11 cellular contexts compared by ENCODE assay signal in genomic region chr20:63224272-63225081, GRCh38. TPM values are rescaled to one million over a fixed set of nuclear protein-coding genes. Genes with fewer than 3 reads are reported as not detected.
DNase-seq lines count a peak whose midpoint lies in the region; ATAC-seq, FAIRE-seq and TF ChIP-seq lines count a peak whose summit lies in the region.
"Had no signal": no experiment of that assay in that cellular context is flagged by ENCODE, and none has a peak within 500 bp of the region (broad histone marks: within the 10 kb centered on the region; RNA-seq: fewer than 3 reads in every experiment).

No MANE protein-coding gene starts in this region.

- FAIRE-seq in urothelium cell line (lab: Jason Lieb, UNC): peak; percentile 98
- FAIRE-seq: islet of Langerhans had no signal

- peak; percentile 39 for TF ChIP-seq CTCF in left ventricle myocardium inferior (IDR thresholded peaks at IDR 0.05; ENCODE audit: borderline replicate concordance)

- H3K27ac ChIP-seq in left ventricle myocardium inferior (replicated peaks): no peak overlapping the region

- H3K27ac Mint-ChIP-seq in stimulated activated naive CD8-positive, alpha-beta T cell treated with anti-CD3 and anti-CD28 coated beads, Interleukin-15, amount 100 ng/mL, for 72 hours: no peak overlapping the region
- H3K27ac Mint-ChIP-seq: stimulated activated naive CD8-positive, alpha-beta T cell treated with anti-CD3 and anti-CD28 coated beads, Interleukin-15, Interleukin-2, amounts not matched to agents 100 ng/mL and 50 ng/mL, for 24 hours had no signal

- no peak for ATAC-seq in stimulated activated naive CD8-positive, alpha-beta T cell treated with anti-CD3 and anti-CD28 coated beads, Interleukin-15, amount 100 ng/mL, for 72 hours

- H3K27me3 Mint-ChIP-seq in stimulated activated naive CD8-positive, alpha-beta T cell treated with anti-CD3 and anti-CD28 coated beads, Interleukin-15, amount 100 ng/mL, for 72 hours: peaks cover 13% of the 10 kb centered on the region

- H3K4me3 ChIP-seq in left ventricle myocardium inferior: no peak overlapping the region

- no peaks in the 10 kb centered on the region for H3K4me1 Mint-ChIP-seq in stimulated activated naive CD8-positive, alpha-beta T cell treated with anti-CD3 and anti-CD28 coated beads, Interleukin-15, amount 100 ng/mL, for 72 hours

- no peaks in the 10 kb centered on the region for H3K36me3 ChIP-seq in left ventricle myocardium inferior

- DNase-seq in NCI-H82 (lab: John Stamatoyannopoulos, UW) (peak; percentile 42), NCI-H82 treated with DMSO at 0.1 percent for 48 hours (lab: John Stamatoyannopoulos, UW; ENCODE audit: unreplicated experiment) (no peak), SK-N-DZ (ENCODE audit: low spot score) (peak; percentile 74), left ventricle myocardium inferior (peak; percentile 60), urothelium cell line (ENCODE audit: low spot score) (peak; percentile 97), posterior vena cava (ENCODE audit: low spot score) (no peak)
- no peak for DNase-seq in stimulated activated CD4-positive, alpha-beta T cell treated with anti-CD3 and anti-CD28 coated beads, Interleukin-1b, Interleukin-23, amount 100 ng/mL, for 48 hours
- DNase-seq in stimulated activated naive CD8-positive, alpha-beta T cell treated with anti-CD3 and anti-CD28 coated beads, Interleukin-15, amount 100 ng/mL, for 72 hours: no peak

- H3K9me3 ChIP-seq in left ventricle myocardium inferior (replicated peaks): no peaks in the 10 kb centered on the region
- H3K9me3 ChIP-seq: Caco-2 had no signal

- no peaks in the 10 kb centered on the region for H3K9me3 Mint-ChIP-seq in stimulated activated naive CD8-positive, alpha-beta T cell treated with anti-CD3 and anti-CD28 coated beads, Interleukin-15, amount 100 ng/mL, for 72 hours
- H3K9me3 Mint-ChIP-seq: stimulated activated naive CD8-positive, alpha-beta T cell treated with anti-CD3 and anti-CD28 coated beads, Interleukin-15, Interleukin-2, amounts not matched to agents 100 ng/mL and 50 ng/mL, for 24 hours had no signal

- H3K4me1 ChIP-seq in left ventricle myocardium inferior: peaks cover 10% of the 10 kb centered on the region

- no peak overlapping the region for H3K4me3 Mint-ChIP-seq in stimulated activated naive CD8-positive, alpha-beta T cell treated with anti-CD3 and anti-CD28 coated beads, Interleukin-15, amount 100 ng/mL, for 72 hours
- H3K4me3 Mint-ChIP-seq: stimulated activated naive CD8-positive, alpha-beta T cell treated with anti-CD3 and anti-CD28 coated beads, Interleukin-15, Interleukin-2, amounts not matched to agents 100 ng/mL and 50 ng/mL, for 24 hours had no signal

- intact Hi-C loops in left ventricle myocardium inferior (cut with micrococcal nuclease): no loop called here
- intact Hi-C loops in posterior vena cava (cut with DNase I): no loop called here

- peaks cover 34% of the 10 kb centered on the region for H3K27me3 ChIP-seq in left ventricle myocardium inferior (ENCODE audit: low read depth)

RNA-seq across cellular contexts. Expression of gene YTHDF1, which starts 8.5 kb away (rescaled TPM):
- polyA plus RNA-seq in SK-N-DZ (2014; cell fraction: cytosol; rRNA removed): 41.9 and 44.5 TPM in 2 replicates
- polyA plus RNA-seq in SK-N-DZ (2014; cell fraction: nucleus; rRNA removed): 34.4 and 56.3 TPM in 2 replicates
- total RNA-seq in left ventricle myocardium inferior (22.2 TPM), posterior vena cava (10 to 100 TPM; 25.2 to 25.7 TPM)

RNA-seq across cellular contexts. Expression of gene BIRC7, which starts 11.2 kb away (rescaled TPM):
- polyA plus RNA-seq in SK-N-DZ (2014; cell fraction: cytosol; rRNA removed): 0.28 TPM in 1 of 2 replicates, not detected in the other
- 1.8 and 2.2 TPM in 2 replicates for polyA plus RNA-seq in SK-N-DZ (2014; cell fraction: nucleus; rRNA removed)
- total RNA-seq in left ventricle myocardium inferior (0.27 TPM), posterior vena cava (not detected)

RNA-seq across cellular contexts. Expression of gene NKAIN4, which starts 29.8 kb away (rescaled TPM):
- polyA plus RNA-seq in SK-N-DZ (2014; cell fraction: cytosol; rRNA removed): 0.70 and 0.74 TPM in 2 replicates
- 1.7 TPM in 1 of 2 replicates, not detected in the other for polyA plus RNA-seq in SK-N-DZ (2014; cell fraction: nucleus; rRNA removed)
- not detected for total RNA-seq in left ventricle myocardium inferior
- not detected for total RNA-seq in posterior vena cava

RNA-seq across cellular contexts. Expression of gene ARFGAP1, which starts 48.1 kb away (rescaled TPM):
- polyA plus RNA-seq in SK-N-DZ (2014; cell fraction: cytosol; rRNA removed): 74.7 and 81.6 TPM in 2 replicates
- polyA plus RNA-seq in SK-N-DZ (2014; cell fraction: nucleus; rRNA removed): 550 and 600 TPM in 2 replicates
- total RNA-seq in left ventricle myocardium inferior (33.4 TPM), posterior vena cava (10 to 100 TPM; 58.6 to 62.6 TPM)

Comparison
In these comparisons a context has a peak if more than half of its experiments do, and no peak if none do; other contexts are left out.
1. DNase-seq: peak in NCI-H82 (single experiment), SK-N-DZ (single experiment), left ventricle myocardium inferior (single experiment) and urothelium cell line (single experiment); none in NCI-H82 treated with DMSO at 0.1 percent for 48 hours (single experiment), posterior vena cava (single experiment), stimulated activated CD4-positive, alpha-beta T cell treated with anti-CD3 and anti-CD28 coated beads, Interleukin-1b, Interleukin-23, amount 100 ng/mL, for 48 hours (single experiment) and stimulated activated naive CD8-positive, alpha-beta T cell treated with anti-CD3 and anti-CD28 coated beads, Interleukin-15, amount 100 ng/mL, for 72 hours (0 of 2).